ENCODE assay signal across 10 cellular contexts in the genomic region with DNA sequence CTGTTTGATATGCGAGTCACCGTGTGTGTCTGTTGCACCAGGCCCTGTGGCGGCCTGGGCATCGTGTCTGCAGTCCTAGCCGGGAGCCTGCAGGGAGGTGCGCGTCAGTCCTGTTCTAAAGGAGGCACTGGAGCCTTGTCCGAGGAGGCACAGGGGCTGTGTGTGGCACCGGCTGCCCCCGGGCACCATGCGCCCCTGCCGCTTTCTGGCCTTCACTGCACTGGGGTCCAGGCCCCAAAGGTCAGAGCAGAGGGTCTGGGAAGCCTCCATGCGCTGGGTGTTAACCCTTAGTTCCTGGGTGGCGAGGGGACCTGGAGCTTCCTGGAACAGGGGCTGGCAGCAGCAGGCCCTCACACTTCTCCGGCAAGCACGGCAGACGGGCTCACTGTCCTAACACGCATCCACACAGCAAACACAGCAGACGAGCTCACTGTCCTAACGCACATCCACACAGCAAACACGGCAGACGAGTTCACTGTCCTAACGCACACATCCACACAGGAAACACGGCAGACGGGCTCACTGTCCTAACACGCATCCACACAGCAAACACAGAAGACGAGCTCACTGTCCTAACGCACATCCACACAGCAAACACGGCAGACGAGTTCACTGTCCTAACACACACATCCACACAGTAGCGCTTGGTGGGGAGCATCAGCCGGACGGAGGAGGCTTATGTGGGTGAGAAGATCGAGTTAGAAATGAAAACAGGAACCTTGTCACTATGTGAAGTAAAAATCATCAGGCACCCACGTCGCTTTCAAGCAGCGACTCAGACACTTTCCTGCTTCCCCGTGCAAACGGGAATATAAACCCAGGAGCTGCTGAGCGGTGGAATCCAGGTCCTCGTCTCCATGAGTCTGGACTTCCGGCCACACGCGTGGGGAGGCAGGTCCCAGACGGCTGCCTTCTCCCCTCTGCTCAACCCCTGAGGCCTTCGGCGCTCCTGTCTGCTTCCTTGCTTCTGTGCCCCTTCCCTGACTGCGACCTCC.
"Had no signal": no experiment of that assay in that cellular context is flagged by ENCODE, and none has a peak within 500 bp of the region (broad histone marks: within the 10 kb centered on the region; RNA-seq: fewer than 3 reads in every experiment).

No MANE protein-coding gene starts in this region.

- H3K9me3 Mint-ChIP-seq: activated naive CD4-positive, alpha-beta T cell treated with anti-CD3 and anti-CD28 coated beads for 36 hours; natural killer cell treated with Interleukin-12 subunit alpha and Interleukin-12 subunit beta and Interleukin-15 and Interleukin-18, amount 100 ng/mL, for 72 hours had no signal

- H3K27ac Mint-ChIP-seq: activated naive CD4-positive, alpha-beta T cell treated with anti-CD3 and anti-CD28 coated beads for 36 hours; natural killer cell treated with Interleukin-12 subunit alpha and Interleukin-12 subunit beta and Interleukin-15 and Interleukin-18, amount 100 ng/mL, for 72 hours had no signal

- H3K27me3 ChIP-seq: adrenal gland, stomach, uterus had no signal

- DNase-seq: activated CD4-positive, alpha-beta T cell treated with anti-CD3 and anti-CD28 coated beads for 1 hour; activated CD4-positive, alpha-beta T cell treated with anti-CD3 and anti-CD28 coated beads, Interleukin-2, amount 50 U/mL, for 48 hours; activated naive CD4-positive, alpha-beta T cell treated with anti-CD3 and anti-CD28 coated beads for 36 hours; stimulated activated CD4-positive, alpha-beta T cell treated with anti-CD3 and anti-CD28 coated beads, Interleukin-4, amount 100 ng/mL, for 1 hour; stomach; T-helper 9 cell; uterus had no signal

- H3K9me3 ChIP-seq: adrenal gland, stomach, thoracic aorta, uterus had no signal

- H3K36me3 ChIP-seq: adrenal gland, stomach, thoracic aorta, uterus had no signal

- H3K36me3 Mint-ChIP-seq: natural killer cell treated with Interleukin-12 subunit alpha and Interleukin-12 subunit beta and Interleukin-15 and Interleukin-18, amount 100 ng/mL, for 72 hours had no signal

- H3K4me3 ChIP-seq: adrenal gland, stomach, thoracic aorta, uterus had no signal

- H3K27me3 Mint-ChIP-seq: natural killer cell treated with Interleukin-12 subunit alpha and Interleukin-12 subunit beta and Interleukin-15 and Interleukin-18, amount 100 ng/mL, for 72 hours had no signal

- H3K4me1 ChIP-seq: adrenal gland, stomach, uterus had no signal

- H3K4me3 Mint-ChIP-seq: activated naive CD4-positive, alpha-beta T cell treated with anti-CD3 and anti-CD28 coated beads for 36 hours; natural killer cell treated with Interleukin-12 subunit alpha and Interleukin-12 subunit beta and Interleukin-15 and Interleukin-18, amount 100 ng/mL, for 72 hours had no signal

- H3K27ac ChIP-seq: adrenal gland, stomach, thoracic aorta, uterus had no signal

- ATAC-seq: natural killer cell treated with Interleukin-12 subunit alpha and Interleukin-12 subunit beta and Interleukin-15 and Interleukin-18, amount 100 ng/mL, for 72 hours had no signal
